In the genomic region with DNA sequence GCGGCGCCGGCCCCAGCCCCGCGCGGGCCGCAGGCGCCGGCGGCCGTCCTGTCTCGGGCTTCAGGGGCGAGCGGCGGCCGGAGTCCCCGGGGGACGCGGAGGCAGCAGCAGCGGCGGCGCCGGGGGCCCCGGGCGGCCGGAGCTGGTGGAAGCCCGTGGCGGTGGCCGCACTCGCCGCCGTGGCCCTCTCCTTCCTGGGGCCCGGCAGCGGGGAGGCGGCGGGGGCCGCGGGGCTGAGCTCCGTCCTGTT, we compare ENCODE assay signal across 8 cellular contexts. TPM values are rescaled to one million over a fixed set of nuclear protein-coding genes. Genes with fewer than 3 reads are reported as not detected.
DNase-seq lines count a peak whose midpoint lies in the region; ATAC-seq and TF ChIP-seq lines count a peak whose summit lies in the region.
"Not testable (repeated sequence)": the region's sequence is repeated elsewhere in the genome, so short reads cannot be mapped to it uniquely, and the experiment has no call there.

No MANE protein-coding gene starts in this region.

- H3K4me1 ChIP-seq in OCI-LY3 (ENCODE audit: low read length): peaks cover 35% of the 10 kb centered on the region
- not testable (repeated sequence) for H3K4me1 ChIP-seq in breast epithelium
- H3K4me1 ChIP-seq in hepatocyte (ENCODE audit: insufficient read depth): peaks cover 18% of the 10 kb centered on the region
- peaks cover 19% of the 10 kb centered on the region for H3K4me1 ChIP-seq in osteoblast (ENCODE audit: insufficient read depth, low read length)
- peaks cover 22% of the 10 kb centered on the region for H3K4me1 ChIP-seq in upper lobe of right lung

- H3K27me3 ChIP-seq in OCI-LY3 (ENCODE audit: low read depth, low read length); breast epithelium; hepatocyte; osteoblast (ENCODE audit: insufficient read depth, low read length); upper lobe of right lung: not testable (repeated sequence)

- TF ChIP-seq CTCF in OCI-LY3 (IDR thresholded peaks at IDR 0.05; ENCODE audit: low read depth, low read length); breast epithelium (IDR thresholded peaks at IDR 0.05); hepatocyte (IDR thresholded peaks at IDR 0.05; ENCODE audit: poor library complexity); osteoblast (IDR thresholded peaks at IDR 0.05; ENCODE audit: extremely low read depth, low read depth, low read length); upper lobe of right lung (IDR thresholded peaks at IDR 0.05): not testable (repeated sequence)

- H3K27ac ChIP-seq in OCI-LY3 (ENCODE audit: low read length) (0 out of 2 replicates have a peak overlapping the region, but pooled peaks have one; percentile 60), breast epithelium (peak overlapping the region; percentile 89 to 96), hepatocyte (peak overlapping the region; percentile 89), osteoblast (ENCODE audit: low read depth, low read length) (peak overlapping the region; percentile 76), upper lobe of right lung (peak overlapping the region; percentile 81)

- not testable (repeated sequence) for TF ChIP-seq POLR2A in breast epithelium (IDR thresholded peaks at IDR 0.05)

- peak; percentile 21 for ATAC-seq in GM18498 (IDR thresholded peaks at IDR 0.05; ENCODE audit: unreplicated experiment)
- peak; percentile 7 for ATAC-seq in GM21576 (IDR thresholded peaks at IDR 0.05; ENCODE audit: unreplicated experiment)
- peak; percentile 2 for ATAC-seq in HG03103 (IDR thresholded peaks at IDR 0.05; ENCODE audit: low read depth, unreplicated experiment)
- ATAC-seq in upper lobe of right lung: peak; percentile 7

- not testable (repeated sequence) for H3K4me2 ChIP-seq in OCI-LY3 (ENCODE audit: low read length)
- H3K4me2 ChIP-seq in hepatocyte (peak overlapping the region; percentile 93), osteoblast (ENCODE audit: insufficient read depth, low read length) (peak overlapping the region; percentile 87)

- not testable (repeated sequence) for H3K36me3 ChIP-seq in OCI-LY3 (replicated peaks; ENCODE audit: low read depth, low read length); breast epithelium; hepatocyte (replicated peaks; ENCODE audit: insufficient read depth, low read depth); osteoblast (ENCODE audit: insufficient read depth, low read length); upper lobe of right lung

- H4K20me1 ChIP-seq in OCI-LY3 (ENCODE audit: insufficient read depth, low read length); hepatocyte (ENCODE audit: insufficient read depth, poor library complexity, severe bottlenecking): not testable (repeated sequence)
- H4K20me1 ChIP-seq in osteoblast (ENCODE audit: insufficient read depth, low read length): peaks cover 26% of the 10 kb centered on the region

- H3K9me3 ChIP-seq in OCI-LY3 (ENCODE audit: insufficient read depth, low read length); breast epithelium; hepatocyte (ENCODE audit: low read depth); osteoblast (ENCODE audit: low read depth, low read length); upper lobe of right lung: not testable (repeated sequence)

- WGBS in hepatocyte (ENCODE audit: low lambda C conversion rate, missing lambda C conversion rate): 2% methylated on average over 27 of the region's 39 CpGs

- H3K9ac ChIP-seq in OCI-LY3 (ENCODE audit: low read length): peak overlapping the region; percentile 76; the same call in 1 of the 2 replicates

- DNase-seq in breast epithelium (ENCODE audit: low spot score in 2 of 2); hepatocyte (ENCODE audit: low spot score); upper lobe of right lung: not testable (repeated sequence)
- peak; percentile 64 for DNase-seq in osteoblast (ENCODE audit: insufficient read length, low spot score, missing footprints)

- H3K4me3 ChIP-seq in OCI-LY3 (ENCODE audit: low read length): peak overlapping the region; percentile 85
- peak overlapping the region; percentile 60 to 78 (median 77) for H3K4me3 ChIP-seq in breast epithelium
- H3K4me3 ChIP-seq in hepatocyte: peak overlapping the region; percentile 100
- peak overlapping the region; percentile 86 for H3K4me3 ChIP-seq in osteoblast (ENCODE audit: insufficient read depth, low read length)
- H3K4me3 ChIP-seq in upper lobe of right lung: peak overlapping the region; percentile 67

- peaks cover 47% of the 10 kb centered on the region for H3K79me2 ChIP-seq in OCI-LY3 (ENCODE audit: low read length)
- H3K79me2 ChIP-seq in hepatocyte: peaks cover 43% of the 10 kb centered on the region
- peaks cover 58% of the 10 kb centered on the region for H3K79me2 ChIP-seq in osteoblast (ENCODE audit: insufficient read depth, low read length)

- H3K9me2 ChIP-seq in hepatocyte (replicated peaks; ENCODE audit: insufficient read depth): not testable (repeated sequence)

- intact Hi-C loops in breast epithelium (cut with DNase I; ENCODE audit: low total_unique reads): loop anchor here (10.0 kb wide), 1 partner anchor 185 kb away; the partner anchor contains the start of genes ANKRD37 and LRP2BP
- intact Hi-C loops in upper lobe of right lung (cut with DNase I): not testable (repeated sequence)

- not testable (repeated sequence) for H2AFZ ChIP-seq in OCI-LY3 (ENCODE audit: low read depth, low read length); osteoblast (ENCODE audit: low read length)
- H2AFZ ChIP-seq in hepatocyte: peak overlapping the region; percentile 83

RNA-seq across cellular contexts. Expression of gene SNX25, which starts 0.4 kb away (rescaled TPM):
- total RNA-seq in breast epithelium (10 to 100 TPM; 16.8 to 30.1 (median 29.8) TPM), hepatocyte (20.3 and 24.2 TPM in 2 replicates), osteoblast (66.3 and 98.1 TPM in 2 replicates), upper lobe of right lung (98.5 TPM)
- 13.5 and 16.5 TPM in 2 replicates for polyA plus RNA-seq in hepatocyte

RNA-seq across cellular contexts. Expression of gene CFAP97, which starts 6.0 kb away (rescaled TPM):
- total RNA-seq in breast epithelium: 10 to 100 TPM; 36.6 to 42.4 (median 38.0) TPM
- total RNA-seq in hepatocyte: 28.5 and 28.9 TPM in 2 replicates
- polyA plus RNA-seq in hepatocyte: 16.5 and 20.2 TPM in 2 replicates
- total RNA-seq in osteoblast: 74.3 and 77.1 TPM in 2 replicates
- total RNA-seq in upper lobe of right lung: 38.2 TPM
